Comparison of ENCODE assay signal across 2 cellular contexts in genomic region chr11:76686261-76687079, GRCh38.
TF ChIP-seq lines count a peak whose summit lies in the region.

No MANE protein-coding gene starts in this region.

TF ChIP-seq in GM23338, 12 proteins besides CTCF, POLR2A, EP300 and RAD21:
- TF ChIP-seq ZNF462 (CRISPR knock-in tag; IDR thresholded peaks at IDR 0.05) = no peak
- no peak for TF ChIP-seq CREB1 (CRISPR knock-in tag; IDR thresholded peaks at IDR 0.05; ENCODE audit: low read depth)
- no peak for TF ChIP-seq NANOG (IDR thresholded peaks at IDR 0.05; ENCODE audit: borderline replicate concordance)
- no peak for TF ChIP-seq POLR2AphosphoS5 (IDR thresholded peaks at IDR 0.05; ENCODE audit: low read depth)
TF ChIP-seq in GM23338: peak in this region for 0.

TF ChIP-seq in WTC11, 78 proteins besides CTCF, POLR2A, EP300 and RAD21 (continued from another document):
- TF ChIP-seq E2F4 (CRISPR knock-in tag; IDR thresholded peaks at IDR 0.05; ENCODE audit: borderline replicate concordance, low read depth) = no peak
- TF ChIP-seq ERG (CRISPR knock-in tag; IDR thresholded peaks at IDR 0.05) = no peak
- TF ChIP-seq TP53 (CRISPR knock-in tag; IDR thresholded peaks at IDR 0.05) = no peak
- no peak for TF ChIP-seq TEAD1 (CRISPR knock-in tag; IDR thresholded peaks at IDR 0.05)
TF ChIP-seq in WTC11: peak in this region for 0.
